ENCODE assay signal across 8 cellular contexts in the genomic region with DNA sequence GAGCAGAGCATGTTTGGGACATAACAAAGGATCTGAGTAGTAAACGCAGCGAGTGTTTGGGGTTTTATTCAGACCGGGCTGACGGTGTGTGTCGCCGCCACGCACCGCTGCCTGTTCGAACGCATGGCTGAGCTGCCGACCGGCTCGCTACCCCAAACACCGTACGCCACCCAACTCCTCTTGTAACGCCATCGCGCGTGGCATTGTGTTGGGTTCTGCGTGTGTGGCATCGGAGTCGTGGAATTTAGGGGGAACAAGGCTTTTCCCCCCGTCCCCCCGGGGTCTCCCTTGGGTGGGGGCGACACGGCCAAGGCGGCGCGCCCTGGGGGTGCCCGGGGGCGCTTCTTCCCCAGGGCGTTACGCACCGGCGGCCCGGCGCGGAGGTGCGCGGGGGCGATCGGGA. TPM values are rescaled to one million over a fixed set of nuclear protein-coding genes. Genes with fewer than 3 reads are reported as not detected.
A peak's percentile ranks its signal among the peaks of the same experiment; 100 is the strongest.
DNase-seq lines count a peak whose midpoint lies in the region; ATAC-seq and TF ChIP-seq lines count a peak whose summit lies in the region.

No MANE protein-coding gene starts in this region.

- H3K27me3 ChIP-seq in foreskin keratinocyte (no peaks in the 10 kb centered on the region), psoas muscle (ENCODE audit: insufficient read depth in 3 of 3, low read length in 2 of 3) (peaks cover 4 to 63% (median 10%) of the 10 kb centered on the region in 3 donors)

- 2 to 3% (median 2%) methylated on average over 40 to 42 of the region's 42 CpGs for WGBS in psoas muscle, 3 donors

- H3K27ac Mint-ChIP-seq in T-cell: no peak overlapping the region

- no peaks in the 10 kb centered on the region for H3K36me3 Mint-ChIP-seq in T-cell

- no peaks in the 10 kb centered on the region for H3K9me3 ChIP-seq in psoas muscle

- TF ChIP-seq CTCF in foreskin keratinocyte (conservative IDR thresholded peaks at IDR 0.05) (no peak), psoas muscle (IDR thresholded peaks at IDR 0.05) (no peak)

- H3K4me1 Mint-ChIP-seq in T-cell: peaks cover 18 to 42% (median 30%) of the 10 kb centered on the region in 3 donors

- H3K4me1 ChIP-seq in foreskin keratinocyte (peaks cover 33% of the 10 kb centered on the region), psoas muscle (no peaks in the 10 kb centered on the region)

- CTCF ChIA-PET in T-cell (lab: Charles Lee): interaction anchor here in 1 of 2 donors (1.4 kb wide), 1 partner anchor 1358 kb away, joined by 3 read pairs; no protein-coding TSS in a partner anchor

- POLR2A ChIA-PET in T-cell (lab: Charles Lee): no interaction called here

- H3K9me3 Mint-ChIP-seq in T-cell: no peaks in the 10 kb centered on the region

- H3K4me3 ChIP-seq in psoas muscle: peak overlapping the region; percentile 64

- no peaks in the 10 kb centered on the region for H3K36me3 ChIP-seq in psoas muscle (ENCODE audit: insufficient read depth in 1 of 2, low read depth in 1 of 2)

- H3K27me3 Mint-ChIP-seq in T-cell: peaks cover 43 to 60% of the 10 kb centered on the region in 2 donors

- H3K27ac ChIP-seq in foreskin keratinocyte (peak overlapping the region; percentile 67), psoas muscle (no peak overlapping the region)

- ATAC-seq in HG02588 (IDR thresholded peaks at IDR 0.05; ENCODE audit: unreplicated experiment) (peak; percentile 38), T-cell (replicated peaks in 1 of 4) (peak in 2 of 4 experiments; percentile 26 to 34), foreskin keratinocyte (no peak), psoas muscle (peak in 1 of 4 donors; percentile 8)

- DNase-seq in NCI-H345 (lab: John Stamatoyannopoulos, UW) (peak; percentile 37), NCI-H345 treated with DMSO at 0.1 percent for 48 hours (lab: John Stamatoyannopoulos, UW; ENCODE audit: unreplicated experiment) (no peak), T-cell (no peak), foreskin keratinocyte (no peak), psoas muscle (no peak), GM19240 (ENCODE audit: insufficient read length, low spot score) (no peak)
- DNase-seq in stimulated activated CD4-positive, alpha-beta T cell treated with anti-CD3 and anti-CD28 coated beads, Interleukin-4, amount 100 ng/mL, for 1 hour: no peak

- intact Hi-C loops in psoas muscle (cut with DNase I): loop anchor here in 1 of 2 donors (10.0 kb wide), 1 partner anchor 987 kb away; no protein-coding TSS in a partner anchor

- peak overlapping the region; percentile 65 to 78 (median 69) for H3K4me3 Mint-ChIP-seq in T-cell

RNA-seq across cellular contexts. Expression of a gene that starts 0.5 kb away (rescaled TPM):
- 1 to 10 TPM in 1 of 5 donors, under 1 TPM in 2, not detected in 2; 0.85 to 1.1 (median 0.93) TPM for total RNA-seq in T-cell
- 32.9 and 33.0 TPM in 2 replicates for total RNA-seq in foreskin keratinocyte
- 9.5 and 13.2 TPM in 2 replicates for polyA plus RNA-seq in foreskin keratinocyte
- 1 to 10 TPM; 2.4 to 6.9 (median 5.9) TPM for total RNA-seq in psoas muscle
- 1 to 10 TPM in 1 of 3 donors, under 1 TPM in 2; 0.67 to 1.4 (median 0.77) TPM for polyA plus RNA-seq in psoas muscle
